Comparison of ENCODE assay signal across 1 cellular context in the genomic region with DNA sequence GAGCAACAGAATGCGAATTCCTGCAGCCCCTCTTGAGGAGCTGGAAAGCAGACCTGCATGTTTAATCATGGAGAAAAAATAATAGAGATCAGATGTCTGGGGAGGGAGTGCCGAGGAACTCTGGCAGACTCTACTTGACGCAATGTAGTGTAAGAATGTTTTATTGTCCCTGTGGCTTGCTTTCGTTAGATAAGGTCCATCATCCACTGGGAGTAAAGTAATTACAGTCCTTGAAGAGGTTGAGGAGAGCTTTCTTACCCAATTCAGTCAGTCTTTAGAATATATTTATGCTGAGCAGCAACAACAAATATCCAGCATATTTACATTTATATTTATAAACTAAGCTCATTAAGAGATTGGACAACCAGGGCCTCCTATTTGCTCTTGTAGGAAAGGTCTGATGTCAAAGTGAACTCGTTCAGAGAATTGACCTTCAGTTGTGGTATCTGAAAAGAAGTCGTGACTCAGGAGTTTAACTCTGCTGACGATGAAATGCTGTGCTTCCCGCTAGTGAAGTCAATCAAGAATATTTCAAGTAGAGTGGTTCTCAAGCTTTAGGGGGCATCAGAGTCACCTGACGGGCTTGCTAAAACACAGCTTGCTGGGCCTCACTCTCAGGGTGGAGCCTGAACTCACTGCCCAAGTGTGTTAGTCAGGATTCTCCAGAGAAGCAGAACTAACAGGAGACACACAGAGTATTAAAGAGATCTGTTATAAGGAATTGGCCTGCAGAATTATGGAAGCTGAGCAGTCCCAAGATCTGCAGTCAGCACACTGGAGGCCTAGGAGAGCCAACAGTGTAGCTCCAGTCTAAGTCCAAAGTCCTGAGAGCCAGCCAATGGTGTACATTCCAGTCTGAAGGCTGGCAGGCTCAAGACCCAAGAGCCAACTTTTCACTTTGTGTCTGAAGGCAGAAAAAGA.
TF ChIP-seq lines count a peak whose summit lies in the region.

No MANE protein-coding gene starts in this region.

TF ChIP-seq in K562, 482 proteins besides CTCF, POLR2A, EP300 and RAD21 (continues in another document):
- no peak for TF ChIP-seq PURB (CRISPR knock-in tag; IDR thresholded peaks at IDR 0.05; ENCODE audit: low read depth)
- no peak; the same call in 1 of the 2 replicates for TF ChIP-seq ZNF197 (CRISPR knock-in tag; IDR thresholded peaks at IDR 0.05; ENCODE audit: low read depth)
- TF ChIP-seq ADNP (tag; IDR thresholded peaks at IDR 0.05): no peak
- TF ChIP-seq CREB3 (tag; conservative IDR thresholded peaks at IDR 0.05; ENCODE audit: low read depth): no peak
- TF ChIP-seq MEIS2 (IDR thresholded peaks at IDR 0.05; ENCODE audit: partially characterized antibody): peak; percentile 88
- TF ChIP-seq MTA1 (IDR thresholded peaks at IDR 0.05; ENCODE audit: borderline replicate concordance): no peak
- no peak for TF ChIP-seq PHTF2 (CRISPR knock-in tag; IDR thresholded peaks at IDR 0.05)
- no peak for TF ChIP-seq BCLAF1 (IDR thresholded peaks at IDR 0.05; ENCODE audit: borderline replicate concordance in 1 of 2, control insufficient read depth in 1 of 2, low read depth in 2 of 2, low read length in 1 of 2)
- no peak for TF ChIP-seq EHMT2 (IDR thresholded peaks at IDR 0.05)
- TF ChIP-seq, protein P1, sequence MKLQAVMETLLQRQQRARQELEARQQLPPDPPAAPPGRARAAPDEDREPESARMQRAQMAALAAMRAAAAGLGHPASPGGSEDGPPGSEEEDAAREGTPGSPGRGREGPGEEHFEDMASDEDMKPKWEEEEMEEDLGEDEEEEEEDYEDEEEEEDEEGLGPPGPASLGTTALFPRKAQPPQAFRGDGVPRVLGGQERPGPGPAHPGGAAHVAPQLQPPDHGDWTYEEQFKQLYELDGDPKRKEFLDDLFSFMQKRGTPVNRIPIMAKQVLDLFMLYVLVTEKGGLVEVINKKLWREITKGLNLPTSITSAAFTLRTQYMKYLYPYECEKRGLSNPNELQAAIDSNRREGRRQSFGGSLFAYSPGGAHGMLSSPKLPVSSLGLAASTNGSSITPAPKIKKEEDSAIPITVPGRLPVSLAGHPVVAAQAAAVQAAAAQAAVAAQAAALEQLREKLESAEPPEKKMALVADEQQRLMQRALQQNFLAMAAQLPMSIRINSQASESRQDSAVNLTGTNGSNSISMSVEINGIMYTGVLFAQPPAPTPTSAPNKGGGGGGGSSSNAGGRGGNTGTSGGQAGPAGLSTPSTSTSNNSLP (IDR thresholded peaks at IDR 0.05; ENCODE audit: borderline replicate concordance, low read depth, low read length): 0 out of 2 replicates have a peak, but pooled peaks have one; percentile 22
- TF ChIP-seq, protein P2, sequence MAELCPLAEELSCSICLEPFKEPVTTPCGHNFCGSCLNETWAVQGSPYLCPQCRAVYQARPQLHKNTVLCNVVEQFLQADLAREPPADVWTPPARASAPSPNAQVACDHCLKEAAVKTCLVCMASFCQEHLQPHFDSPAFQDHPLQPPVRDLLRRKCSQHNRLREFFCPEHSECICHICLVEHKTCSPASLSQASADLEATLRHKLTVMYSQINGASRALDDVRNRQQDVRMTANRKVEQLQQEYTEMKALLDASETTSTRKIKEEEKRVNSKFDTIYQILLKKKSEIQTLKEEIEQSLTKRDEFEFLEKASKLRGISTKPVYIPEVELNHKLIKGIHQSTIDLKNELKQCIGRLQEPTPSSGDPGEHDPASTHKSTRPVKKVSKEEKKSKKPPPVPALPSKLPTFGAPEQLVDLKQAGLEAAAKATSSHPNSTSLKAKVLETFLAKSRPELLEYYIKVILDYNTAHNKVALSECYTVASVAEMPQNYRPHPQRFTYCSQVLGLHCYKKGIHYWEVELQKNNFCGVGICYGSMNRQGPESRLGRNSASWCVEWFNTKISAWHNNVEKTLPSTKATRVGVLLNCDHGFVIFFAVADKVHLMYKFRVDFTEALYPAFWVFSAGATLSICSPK (IDR thresholded peaks at IDR 0.05; ENCODE audit: borderline replicate concordance): no peak
- TF ChIP-seq RBM25 (IDR thresholded peaks at IDR 0.05; ENCODE audit: low read depth, low read length, severe bottlenecking): no peak
- TF ChIP-seq RNF2 (IDR thresholded peaks at IDR 0.05): peak; percentile 83; the same call in 1 of the 2 replicates
- no peak for TF ChIP-seq SP2 (IDR thresholded peaks at IDR 0.05; ENCODE audit: extremely low read depth, low read depth, low read length, poor library complexity, severe bottlenecking)
- no peak; the same call in 1 of the 2 replicates for TF ChIP-seq SMARCA5 (IDR thresholded peaks at IDR 0.05)
- no peak for TF ChIP-seq FOXJ3 (CRISPR knock-in tag; IDR thresholded peaks at IDR 0.05)
- TF ChIP-seq CHD2 (IDR thresholded peaks at IDR 0.05; ENCODE audit: low read depth, low read length): no peak
- TF ChIP-seq SOX6 (IDR thresholded peaks at IDR 0.05): peak; percentile 88
- no peak for TF ChIP-seq HNRNPLL (IDR thresholded peaks at IDR 0.05; ENCODE audit: low read depth, low read length, poor library complexity, severe bottlenecking)
- no peak for TF ChIP-seq ZNF354B (CRISPR knock-in tag; IDR thresholded peaks at IDR 0.05)
- TF ChIP-seq TSC22D4 (tag; IDR thresholded peaks at IDR 0.05): no peak
- no peak for TF ChIP-seq ZNF586 (CRISPR knock-in tag; conservative IDR thresholded peaks at IDR 0.05)
- TF ChIP-seq ZNF318 (IDR thresholded peaks at IDR 0.05; ENCODE audit: borderline replicate concordance in 1 of 2, low read depth in 1 of 2): 0 out of 4 replicates have a peak, but pooled peaks of 1 of the 2 experiments have one; percentile 47
- no peak for TF ChIP-seq CBFB (CRISPR knock-in tag; IDR thresholded peaks at IDR 0.05)
- TF ChIP-seq ZNF584 (CRISPR knock-in tag; IDR thresholded peaks at IDR 0.05; ENCODE audit: low read depth): peak; percentile 74; the same call in 1 of the 2 replicates
- TF ChIP-seq ESRRA (IDR thresholded peaks at IDR 0.05; ENCODE audit: borderline replicate concordance, low read depth): peak; percentile 85
- no peak for TF ChIP-seq ZBTB1 (CRISPR knock-in tag; IDR thresholded peaks at IDR 0.05; ENCODE audit: borderline replicate concordance, low read depth)
- no peak for TF ChIP-seq ZZZ3 (IDR thresholded peaks at IDR 0.05)
- peak; percentile 51; the same call in 1 of the 2 replicates for TF ChIP-seq MYC (IDR thresholded peaks at IDR 0.05; ENCODE audit: low read depth, low read length)
- no peak; the same call in 1 of the 2 replicates for TF ChIP-seq MYC (CRISPR knock-in tag; IDR thresholded peaks at IDR 0.05; ENCODE audit: borderline replicate concordance, low read depth)
- TF ChIP-seq ZNF274 (IDR thresholded peaks at IDR 0.05; ENCODE audit: borderline replicate concordance, low read depth, low read length): no peak
- TF ChIP-seq HDAC6 (IDR thresholded peaks at IDR 0.05; ENCODE audit: low read depth, low read length): no peak
- no peak for TF ChIP-seq ZNF3 (CRISPR knock-in tag; IDR thresholded peaks at IDR 0.05)
- TF ChIP-seq, protein P3, sequence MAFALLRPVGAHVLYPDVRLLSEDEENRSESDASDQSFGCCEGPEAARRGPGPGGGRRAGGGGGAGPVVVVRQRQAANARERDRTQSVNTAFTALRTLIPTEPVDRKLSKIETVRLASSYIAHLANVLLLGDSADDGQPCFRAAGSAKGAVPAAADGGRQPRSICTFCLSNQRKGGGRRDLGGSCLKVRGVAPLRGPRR (CRISPR knock-in tag; IDR thresholded peaks at IDR 0.05): no peak
- TF ChIP-seq, protein P4, sequence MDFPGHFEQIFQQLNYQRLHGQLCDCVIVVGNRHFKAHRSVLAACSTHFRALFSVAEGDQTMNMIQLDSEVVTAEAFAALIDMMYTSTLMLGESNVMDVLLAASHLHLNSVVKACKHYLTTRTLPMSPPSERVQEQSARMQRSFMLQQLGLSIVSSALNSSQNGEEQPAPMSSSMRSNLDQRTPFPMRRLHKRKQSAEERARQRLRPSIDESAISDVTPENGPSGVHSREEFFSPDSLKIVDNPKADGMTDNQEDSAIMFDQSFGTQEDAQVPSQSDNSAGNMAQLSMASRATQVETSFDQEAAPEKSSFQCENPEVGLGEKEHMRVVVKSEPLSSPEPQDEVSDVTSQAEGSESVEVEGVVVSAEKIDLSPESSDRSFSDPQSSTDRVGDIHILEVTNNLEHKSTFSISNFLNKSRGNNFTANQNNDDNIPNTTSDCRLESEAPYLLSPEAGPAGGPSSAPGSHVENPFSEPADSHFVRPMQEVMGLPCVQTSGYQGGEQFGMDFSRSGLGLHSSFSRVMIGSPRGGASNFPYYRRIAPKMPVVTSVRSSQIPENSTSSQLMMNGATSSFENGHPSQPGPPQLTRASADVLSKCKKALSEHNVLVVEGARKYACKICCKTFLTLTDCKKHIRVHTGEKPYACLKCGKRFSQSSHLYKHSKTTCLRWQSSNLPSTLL (IDR thresholded peaks at IDR 0.05): no peak
- TF ChIP-seq CREB5 (CRISPR knock-in tag; IDR thresholded peaks at IDR 0.05): no peak
